8 cellular contexts compared by ENCODE assay signal in genomic region chrX:67545772-67546495, GRCh38. TPM values are rescaled to one million over a fixed set of nuclear protein-coding genes. Genes with fewer than 3 reads are reported as not detected.
A peak's percentile ranks its signal among the peaks of the same experiment; 100 is the strongest.
DNase-seq lines count a peak whose midpoint lies in the region; ATAC-seq lines count a peak whose summit lies in the region.

No MANE protein-coding gene starts in this region.

- peak; percentile 23 for ATAC-seq in activated CD8-positive, alpha-beta T cell treated with anti-CD3 and anti-CD28 coated beads, Interleukin-2, amount 10 ng/mL, durations not matched to agents 7 days and 5 days
- no peak for ATAC-seq in GM21367 (IDR thresholded peaks at IDR 0.05; ENCODE audit: unreplicated experiment)
- ATAC-seq in HG02623 (IDR thresholded peaks at IDR 0.05; ENCODE audit: unreplicated experiment): no peak

- POLR2A ChIA-PET in activated CD8-positive, alpha-beta T cell treated with anti-CD3 and anti-CD28 coated beads, Interleukin-2, amount 10 ng/mL, durations not matched to agents 7 days and 5 days (lab: Charles Lee): no interaction called here

- peaks cover 23% of the 10 kb centered on the region for H3K27me3 Mint-ChIP-seq in activated CD8-positive, alpha-beta T cell treated with anti-CD3 and anti-CD28 coated beads, Interleukin-2, amount 10 ng/mL, durations not matched to agents 7 days and 5 days (ENCODE audit: low read depth)

- H3K4me3 ChIP-seq in iPS-11a (ENCODE audit: low read depth, low read length) (peak overlapping the region; percentile 42), skeletal muscle tissue (ENCODE audit: low read length in 3 of 3) (peak overlapping the region; percentile 76 to 81 (median 79))

- no peak overlapping the region for H3K27ac ChIP-seq in skeletal muscle tissue (ENCODE audit: low read depth, low read length)

- no peak overlapping the region for H3K4me3 Mint-ChIP-seq in activated CD8-positive, alpha-beta T cell treated with anti-CD3 and anti-CD28 coated beads, Interleukin-2, amount 10 ng/mL, durations not matched to agents 7 days and 5 days

- CTCF ChIA-PET in activated CD8-positive, alpha-beta T cell treated with anti-CD3 and anti-CD28 coated beads, Interleukin-2, amount 10 ng/mL, durations not matched to agents 7 days and 5 days (lab: Charles Lee): interaction anchor here (1.0 kb wide), 1 partner anchor 10 kb away, joined by 3 read pairs; no protein-coding TSS in a partner anchor

- H3K9ac ChIP-seq in skeletal muscle tissue (ENCODE audit: low read depth in 1 of 3, low read length in 3 of 3): peak overlapping the region; percentile 38 to 77 (median 43)

- no peaks in the 10 kb centered on the region for H3K9me3 ChIP-seq in skeletal muscle tissue (ENCODE audit: control insufficient read depth in 3 of 3, low read length in 3 of 3)

- H3K36me3 ChIP-seq in skeletal muscle tissue (ENCODE audit: control insufficient read depth in 3 of 3, insufficient read depth in 3 of 3, low read length in 3 of 3): no peaks in the 10 kb centered on the region

- H3K9me3 Mint-ChIP-seq in activated CD8-positive, alpha-beta T cell treated with anti-CD3 and anti-CD28 coated beads, Interleukin-2, amount 10 ng/mL, durations not matched to agents 7 days and 5 days (ENCODE audit: insufficient read depth): no peaks in the 10 kb centered on the region

- H3K27ac Mint-ChIP-seq in activated CD8-positive, alpha-beta T cell treated with anti-CD3 and anti-CD28 coated beads, Interleukin-2, amount 10 ng/mL, durations not matched to agents 7 days and 5 days: no peak overlapping the region

- H3K27me3 ChIP-seq in skeletal muscle tissue (ENCODE audit: control insufficient read depth in 3 of 3, insufficient read depth in 3 of 3, low read length in 3 of 3): no peaks in the 10 kb centered on the region

- H3K4me1 ChIP-seq in skeletal muscle tissue (ENCODE audit: control insufficient read depth in 3 of 3, insufficient read depth in 3 of 3, low read length in 3 of 3): peaks cover 0 to 9% (median 8%) of the 10 kb centered on the region in 3 donors

- H3K36me3 Mint-ChIP-seq in activated CD8-positive, alpha-beta T cell treated with anti-CD3 and anti-CD28 coated beads, Interleukin-2, amount 10 ng/mL, durations not matched to agents 7 days and 5 days (ENCODE audit: low read depth): no peaks in the 10 kb centered on the region

- H3K4me1 Mint-ChIP-seq in activated CD8-positive, alpha-beta T cell treated with anti-CD3 and anti-CD28 coated beads, Interleukin-2, amount 10 ng/mL, durations not matched to agents 7 days and 5 days (ENCODE audit: low read depth): peaks cover 2% of the 10 kb centered on the region

- DNase-seq in HCEC 1CT (peak; percentile 47), NCI-H774 (lab: John Stamatoyannopoulos, UW) (no peak), NCI-H2029 treated with DMSO at 0.1 percent for 48 hours (lab: John Stamatoyannopoulos, UW) (no peak)
- no peak for DNase-seq in activated CD8-positive, alpha-beta T cell treated with anti-CD3 and anti-CD28 coated beads, Interleukin-2, amount 10 ng/mL, durations not matched to agents 7 days and 5 days

RNA-seq across cellular contexts. Expression of gene AR, which starts 2.1 kb away (rescaled TPM):
- not detected for total RNA-seq in activated CD8-positive, alpha-beta T cell treated with anti-CD3 and anti-CD28 coated beads, Interleukin-2, amount 10 ng/mL, durations not matched to agents 7 days and 5 days
- total RNA-seq in skeletal muscle tissue: 7.8 TPM
